Comparison of ENCODE assay signal across 8 cellular contexts in the genomic region with DNA sequence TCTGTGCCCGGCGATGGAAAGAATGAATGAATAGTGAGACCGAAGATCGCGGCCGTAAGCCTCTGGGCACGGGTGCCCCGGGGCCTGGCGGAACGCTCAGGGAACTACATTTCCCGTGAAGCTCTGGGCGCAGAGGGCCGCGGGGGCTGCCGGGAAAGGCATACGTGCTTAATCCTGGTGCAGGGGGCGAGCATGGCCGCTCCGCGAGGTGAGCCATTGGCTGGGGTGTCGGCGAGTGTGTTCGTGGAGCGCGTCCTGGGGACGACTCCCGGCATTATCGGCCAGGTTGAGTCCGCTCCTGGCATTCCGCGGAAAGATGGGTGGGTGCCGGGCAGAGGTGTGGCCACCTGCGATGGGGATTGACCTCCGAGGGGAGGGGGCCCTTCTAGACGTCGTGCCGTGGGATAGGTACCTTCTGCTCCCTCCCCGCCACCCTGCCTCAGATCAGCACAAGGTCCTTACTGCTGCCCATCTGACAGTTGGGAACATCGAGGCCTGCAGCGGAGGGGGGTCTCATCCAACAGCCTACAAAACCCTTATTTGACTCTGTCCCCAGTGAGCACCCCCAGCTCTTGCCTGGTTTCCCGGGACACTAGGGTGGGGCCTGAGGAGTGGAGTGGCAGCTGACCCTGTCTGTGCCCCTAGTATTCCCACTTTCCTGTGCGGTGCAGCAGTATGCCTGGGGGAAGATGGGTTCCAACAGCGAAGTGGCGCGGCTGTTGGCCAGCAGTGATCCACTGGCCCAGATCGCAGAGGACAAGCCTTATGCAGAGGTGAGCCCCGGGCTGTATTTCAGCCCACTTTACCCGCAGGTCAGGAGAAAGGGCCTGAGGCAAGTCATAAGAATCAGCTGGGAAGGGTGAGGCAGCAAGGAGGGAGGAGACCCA. TPM values are rescaled to one million over a fixed set of nuclear protein-coding genes. Genes with fewer than 3 reads are reported as not detected.
DNase-seq lines count a peak whose midpoint lies in the region; ATAC-seq and TF ChIP-seq lines count a peak whose summit lies in the region.

A gene with protein sequence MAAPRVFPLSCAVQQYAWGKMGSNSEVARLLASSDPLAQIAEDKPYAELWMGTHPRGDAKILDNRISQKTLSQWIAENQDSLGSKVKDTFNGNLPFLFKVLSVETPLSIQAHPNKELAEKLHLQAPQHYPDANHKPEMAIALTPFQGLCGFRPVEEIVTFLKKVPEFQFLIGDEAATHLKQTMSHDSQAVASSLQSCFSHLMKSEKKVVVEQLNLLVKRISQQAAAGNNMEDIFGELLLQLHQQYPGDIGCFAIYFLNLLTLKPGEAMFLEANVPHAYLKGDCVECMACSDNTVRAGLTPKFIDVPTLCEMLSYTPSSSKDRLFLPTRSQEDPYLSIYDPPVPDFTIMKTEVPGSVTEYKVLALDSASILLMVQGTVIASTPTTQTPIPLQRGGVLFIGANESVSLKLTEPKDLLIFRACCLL (plus strand): TSS at position 161 of the 887 bp plus-strand sequence. CDS start 32 bp downstream, at position 193.

- intact Hi-C loops in natural killer cell (cut with micrococcal nuclease), result loop anchor here (1.0 to 2.0 kb wide), 2 partner anchors 17 kb away; a partner anchor contains a TSS

- H3K4me3 Mint-ChIP-seq in natural killer cell, result peak within 1 kb of the TSS; percentile 86

- no peaks in the 10 kb centered on the region for H3K36me3 Mint-ChIP-seq in natural killer cell

- H3K27ac Mint-ChIP-seq in natural killer cell, result peak within 1 kb of the TSS; percentile 85 to 87

- TF ChIP-seq CTCF in natural killer cell (IDR thresholded peaks at IDR 0.05), result no peak

- DNase-seq in DMS53 treated with DMSO at 0.1 percent for 48 hours (lab: John Stamatoyannopoulos, UW; ENCODE audit: unreplicated experiment) (peak; percentile 31), Kasumi-1 (lab: John Stamatoyannopoulos, UW) (peak; percentile 72 to 77), SHP77 treated with DMSO at 0.1 percent for 48 hours (lab: John Stamatoyannopoulos, UW) (peak; percentile 59), fibroblast of peridontal ligament (ENCODE audit: extremely low read depth) (peak; percentile 65), natural killer cell (peak; percentile 75)
- DNase-seq in activated T-helper 9 cell treated with anti-CD3 and anti-CD28 coated beads, Interleukin-2, amount 50 U/mL, for 16 hours (ENCODE audit: low read depth), result peak; percentile 78
- DNase-seq in stimulated activated naive CD4-positive, alpha-beta T cell (lab: John Stamatoyannopoulos, UW), result peak; percentile 66 to 81 (median 74)

- peak; percentile 84 for ATAC-seq in GM21717 (IDR thresholded peaks at IDR 0.05; ENCODE audit: unreplicated experiment)
- ATAC-seq in natural killer cell, result peak; percentile 97 to 100 (median 100)

- peaks cover 27 to 36% of the 10 kb centered on the region in 2 donors for H3K4me1 Mint-ChIP-seq in natural killer cell

- no peaks in the 10 kb centered on the region for H3K9me3 Mint-ChIP-seq in natural killer cell

- no peaks in the 10 kb centered on the region for H3K27me3 Mint-ChIP-seq in natural killer cell (ENCODE audit: low read depth in 2 of 2)

RNA-seq across cellular contexts. Expression of the gene that starts here (rescaled TPM):
- 10 to 100 TPM; 15.7 to 20.4 (median 18.8) TPM for total RNA-seq in natural killer cell

Comparison
In these comparisons a context has a peak if more than half of its experiments do, and no peak if none do; other contexts are left out.
1. Peak in every context shown above with its lines: DNase-seq and ATAC-seq.